24 cellular contexts compared by ENCODE assay signal in the genomic region with DNA sequence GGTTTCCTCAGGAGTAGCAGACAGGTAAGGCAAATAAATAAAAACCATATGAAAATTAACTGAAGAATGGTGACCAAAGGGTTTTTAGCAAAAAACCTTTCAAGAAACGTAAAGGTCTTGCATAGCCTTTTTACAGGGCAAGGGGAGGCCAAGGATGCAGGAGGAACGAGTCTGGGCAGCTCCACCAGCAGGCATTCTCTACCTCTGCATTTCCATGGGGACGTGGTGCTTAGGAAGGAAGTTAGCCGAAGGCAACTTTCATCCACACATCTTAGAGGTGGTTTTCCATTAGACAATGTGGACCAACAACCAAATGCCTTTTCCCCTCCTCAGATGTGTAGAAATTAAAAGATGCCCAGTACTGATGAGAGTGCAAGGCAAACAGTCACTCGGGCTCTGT. TPM values are rescaled to one million over a fixed set of nuclear protein-coding genes. Genes with fewer than 3 reads are reported as not detected.
DNase-seq lines count a peak whose midpoint lies in the region; ATAC-seq, FAIRE-seq and TF ChIP-seq lines count a peak whose summit lies in the region.
"Had no signal": no experiment of that assay in that cellular context is flagged by ENCODE, and none has a peak within 500 bp of the region (broad histone marks: within the 10 kb centered on the region; RNA-seq: fewer than 3 reads in every experiment).

No MANE protein-coding gene starts in this region.

- no peak for TF ChIP-seq POLR2A in H54 (IDR thresholded peaks at IDR 0.05; ENCODE audit: low read depth, low read length)

- no peak overlapping the region for H3K4me2 ChIP-seq in PC-3 (ENCODE audit: low read length)
- H3K4me2 ChIP-seq: BLaER1 had no signal

- DNase-seq in RWPE2 (ENCODE audit: low spot score) (no peak), neural crest cell (ENCODE audit: low read depth, low spot score) (no peak), PC-3 (no peak), cerebellum (ENCODE audit: low spot score) (no peak), H54 (ENCODE audit: insufficient read length, low spot score) (no peak)
- DNase-seq: activated B cell treated with CpG ODN at 0.5 μM for 24 hours; activated CD4-positive, alpha-beta T cell treated with anti-CD3 and anti-CD28 coated beads, Interleukin-2, amount 50 U/mL, for 48 hours; activated CD8-positive, alpha-beta memory T cell treated with anti-CD3 and anti-CD28 coated beads, Interleukin-2, amount 50 U/mL, for 4 hours; central memory CD4-positive, alpha-beta T cell; foreskin melanocyte; left ventricle myocardium inferior; NCI-H187 treated with DMSO at 0.1 percent for 48 hours; stimulated activated CD8-positive, alpha-beta memory T cell treated with anti-CD3 and anti-CD28 coated beads, Interleukin-4, amount 100 ng/mL, for 48 hours; SW 1271; upper lobe of left lung had no signal

- peak overlapping the region; percentile 5 for H3K27ac Mint-ChIP-seq in neural crest cell (ENCODE audit: unreplicated experiment)
- H3K27ac Mint-ChIP-seq: activated B cell treated with CpG ODN at 0.5 μM for 24 hours; activated naive CD8-positive, alpha-beta T cell; progenitor cell of endocrine pancreas had no signal

- H3K9ac ChIP-seq in PC-3 (ENCODE audit: low read length), result no peak overlapping the region
- H3K9ac ChIP-seq: BLaER1 had no signal

- CTCF ChIA-PET in PC-3 (lab: Charles Lee), result interaction anchor here (0.7 kb wide), 1 partner anchor 86 kb away, joined by 4 read pairs; no protein-coding TSS in a partner anchor

- H3K9me3 Mint-ChIP-seq in neural crest cell, result peaks cover 2% of the 10 kb centered on the region
- H3K9me3 Mint-ChIP-seq: activated B cell treated with CpG ODN at 0.5 μM for 24 hours; activated T-helper 17 cell treated with anti-CD3 and anti-CD28 coated beads, Interleukin-2, amount 50 U/mL, for 72 hours had no signal

- H3K4me3 ChIP-seq in RWPE2 (ENCODE audit: severe bottlenecking), result no peak overlapping the region
- H3K4me3 ChIP-seq in PC-3 (ENCODE audit: low read length), result no peak overlapping the region
- H3K4me3 ChIP-seq: BLaER1, left ventricle myocardium inferior, upper lobe of left lung had no signal

- H3K27me3 Mint-ChIP-seq in neural crest cell (ENCODE audit: low read depth), result no peaks in the 10 kb centered on the region
- H3K27me3 Mint-ChIP-seq: activated B cell treated with CpG ODN at 0.5 μM for 24 hours; activated naive CD8-positive, alpha-beta T cell; activated T-helper 17 cell treated with anti-CD3 and anti-CD28 coated beads, Interleukin-2, amount 50 U/mL, for 72 hours; progenitor cell of endocrine pancreas had no signal

- no peak overlapping the region for H3K4me3 Mint-ChIP-seq in neural crest cell
- H3K4me3 Mint-ChIP-seq: activated B cell treated with CpG ODN at 0.5 μM for 24 hours; activated naive CD8-positive, alpha-beta T cell; activated T-helper 17 cell treated with anti-CD3 and anti-CD28 coated beads, Interleukin-2, amount 50 U/mL, for 72 hours had no signal

- intact Hi-C loops in PC-3 (cut with micrococcal nuclease), result no loop called here

- no peaks in the 10 kb centered on the region for H3K9me3 ChIP-seq in RWPE2 (ENCODE audit: severe bottlenecking)
- H3K9me3 ChIP-seq in PC-3 (ENCODE audit: low read length), result no peaks in the 10 kb centered on the region
- H3K9me3 ChIP-seq: left ventricle myocardium inferior, upper lobe of left lung had no signal

- no peak for TF ChIP-seq CTCF in RWPE2 (IDR thresholded peaks at IDR 0.05; ENCODE audit: poor library complexity, severe bottlenecking)
- TF ChIP-seq CTCF in neural crest cell (conservative IDR thresholded peaks at IDR 0.05), result no peak
- no peak for TF ChIP-seq CTCF in PC-3 (conservative IDR thresholded peaks at IDR 0.05; ENCODE audit: low read depth, low read length)

- H3K36me3 ChIP-seq in RWPE2 (ENCODE audit: low read depth), result peaks cover 7% of the 10 kb centered on the region; the same call in 1 of the 2 replicates
- H3K36me3 ChIP-seq in PC-3 (ENCODE audit: low read depth, low read length), result peaks cover 9% of the 10 kb centered on the region

- H3K9me2 ChIP-seq in PC-3 (replicated peaks; ENCODE audit: low read length), result no peaks in the 10 kb centered on the region

- no peak overlapping the region for H2AFZ ChIP-seq in PC-3 (ENCODE audit: low read length)

- peaks cover 5% of the 10 kb centered on the region for H3K36me3 Mint-ChIP-seq in neural crest cell (ENCODE audit: low read depth)

- H3K4me1 Mint-ChIP-seq in neural crest cell, result peaks cover 5% of the 10 kb centered on the region

- ATAC-seq in RWPE2 (ENCODE audit: low read depth) (peak; percentile 62), esophagus mucosa (peak; percentile 34), PC-3 (no peak), HG03378 (IDR thresholded peaks at IDR 0.05; ENCODE audit: unreplicated experiment) (no peak)
- ATAC-seq: activated T-helper 17 cell treated with anti-CD3 and anti-CD28 coated beads, Interleukin-2, amount 50 U/mL, for 72 hours had no signal

- FAIRE-seq in G401.6 (lab: Jason Lieb, UNC), result peak; percentile 68
- FAIRE-seq in H54 (lab: Jason Lieb, UNC), result no peak
- FAIRE-seq: endothelial cell of umbilical vein had no signal

- H3K79me2 ChIP-seq in PC-3 (ENCODE audit: low read length), result peaks cover 86% of the 10 kb centered on the region

- POLR2A ChIA-PET in PC-3 (lab: Charles Lee; ENCODE audit: unreplicated experiment), result no interaction called here

- H3K27me3 ChIP-seq in RWPE2 (ENCODE audit: insufficient read depth, poor library complexity, severe bottlenecking), result no peaks in the 10 kb centered on the region
- H3K27me3 ChIP-seq in PC-3 (ENCODE audit: low read length), result no peaks in the 10 kb centered on the region
- H3K27me3 ChIP-seq: BLaER1, upper lobe of left lung had no signal

- H3K27ac ChIP-seq in RWPE2 (ENCODE audit: poor library complexity, severe bottlenecking), result peak overlapping the region; percentile 58
- no peak overlapping the region for H3K27ac ChIP-seq in PC-3 (ENCODE audit: low read length)
- H3K27ac ChIP-seq: BLaER1, left ventricle myocardium inferior, upper lobe of left lung had no signal

- no TSS peak for BruUV-seq in PC-3 (replicated peaks; lab: Mats Ljungman, UMichigan)

- no peaks in the 10 kb centered on the region for H4K20me1 ChIP-seq in PC-3 (ENCODE audit: low read length)
- H4K20me1 ChIP-seq: BLaER1 had no signal

- peaks cover 4% of the 10 kb centered on the region for H3F3A ChIP-seq in PC-3 (ENCODE audit: low read length, unreplicated experiment)

- peaks cover 36% of the 10 kb centered on the region for H3K4me1 ChIP-seq in RWPE2 (ENCODE audit: insufficient read depth, poor library complexity, severe bottlenecking)
- H3K4me1 ChIP-seq in PC-3 (ENCODE audit: insufficient read depth, low read length), result peaks cover 46% of the 10 kb centered on the region
- H3K4me1 ChIP-seq: BLaER1 had no signal

RNA-seq across cellular contexts. Expression of gene TOM1L2, which starts 20.7 kb away (rescaled TPM):
- total RNA-seq in esophagus mucosa, result 78.3 TPM
- 15.9 and 16.3 TPM in 2 replicates for total RNA-seq in neural crest cell
- total RNA-seq in PC-3 (2014; rRNA removed), result 53.3 and 77.1 TPM in 2 replicates
- 39.2 TPM for total RNA-seq in cerebellum

RNA-seq across cellular contexts. Expression of gene DRC3, which starts 21.1 kb away (rescaled TPM):
- total RNA-seq in esophagus mucosa, result 0.56 TPM
- 0.61 and 1.6 TPM in 2 replicates for total RNA-seq in neural crest cell
- total RNA-seq in PC-3 (2014; rRNA removed), result 1.9 and 2.2 TPM in 2 replicates
- total RNA-seq in cerebellum, result 4.3 TPM
- total RNA-seq: activated B cell treated with CpG ODN at 0.5 μM for 24 hours, mononuclear cell had no signal

Comparison
In these comparisons a context has a peak if more than half of its experiments do, and no peak if none do; other contexts are left out.
1. ATAC-seq: peak in RWPE2 (single experiment) and esophagus mucosa (single experiment); none in PC-3 (single experiment) and HG03378 (single experiment).